12 cellular contexts compared by ENCODE assay signal in the genomic region with DNA sequence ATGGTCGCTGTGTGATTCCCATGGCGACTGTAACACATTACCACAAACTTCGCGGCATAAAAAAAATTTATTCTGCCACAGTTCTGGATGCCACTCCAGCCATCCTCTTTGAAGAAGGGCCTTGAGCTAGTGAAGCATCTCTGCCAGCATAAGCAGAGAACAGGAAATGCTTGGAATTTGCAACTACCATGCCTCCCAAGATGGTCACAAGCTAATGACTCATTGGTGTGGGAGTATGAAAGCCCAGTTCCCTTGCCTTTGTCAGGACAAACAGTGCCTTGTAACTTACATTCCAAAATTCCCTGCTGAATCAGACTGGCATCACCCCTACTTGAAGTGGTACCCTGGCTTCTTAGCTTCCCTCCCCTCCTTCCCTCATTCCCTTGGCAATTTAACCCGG.
DNase-seq lines count a peak whose midpoint lies in the region; ATAC-seq, FAIRE-seq and TF ChIP-seq lines count a peak whose summit lies in the region.
"Had no signal": no experiment of that assay in that cellular context is flagged by ENCODE, and none has a peak within 500 bp of the region (broad histone marks: within the 10 kb centered on the region; RNA-seq: fewer than 3 reads in every experiment).

No MANE protein-coding gene starts in this region.

- H3K27ac ChIP-seq in A549: peak overlapping the region in 1 of 2 experiments; percentile 50; a peak in 3 of 6 replicates
- no peak overlapping the region for H3K27ac ChIP-seq in HEK293 (ENCODE audit: extremely low read depth, low read depth, low read length)
- no peak overlapping the region for H3K27ac ChIP-seq in CD4-positive, alpha-beta T cell (ENCODE audit: low read depth, low read length)

- no peaks in the 10 kb centered on the region for H3K27me3 Mint-ChIP-seq in CD4-positive, alpha-beta T cell

- H3K9me3 ChIP-seq in A549: no peaks in the 10 kb centered on the region; the same call in 2 of the 3 replicates
- no peaks in the 10 kb centered on the region for H3K9me3 ChIP-seq in HEK293 (ENCODE audit: control insufficient read depth, insufficient read depth, low read depth, low read length)
- H3K9me3 ChIP-seq in CD4-positive, alpha-beta T cell (ENCODE audit: control insufficient read depth, low read length): no peaks in the 10 kb centered on the region

- in situ Hi-C loops in astrocyte of the cerebellum (cut with HindIII; ENCODE audit: low sequenced_read_pairs): no loop called here

- H3K4me2 ChIP-seq in A549: peak overlapping the region; percentile 15; the same call in 1 of the 3 replicates

- no peak for TF ChIP-seq CTCF in A549 (IDR thresholded peaks at IDR 0.05)
- no peak for TF ChIP-seq CTCF in HEK293 (tag by site-specific recombination; IDR thresholded peaks at IDR 0.05)
- TF ChIP-seq CTCF in astrocyte of the cerebellum (IDR thresholded peaks at IDR 0.05; ENCODE audit: low read depth, low read length, missing control alignments): no peak
- no peak for TF ChIP-seq CTCF in CD4-positive, alpha-beta T cell (IDR thresholded peaks at IDR 0.05)

- H3K36me3 ChIP-seq in HEK293 (ENCODE audit: control insufficient read depth in 2 of 2, insufficient read depth in 1 of 2, low read length in 2 of 2): no peaks in the 10 kb centered on the region
- no peaks in the 10 kb centered on the region for H3K36me3 ChIP-seq in H7 (replicated peaks; ENCODE audit: control insufficient read depth, insufficient read depth, low read length)

- H3K9me3 Mint-ChIP-seq in CD4-positive, alpha-beta T cell: no peaks in the 10 kb centered on the region

- ATAC-seq in A549: peak; percentile 83 to 89
- ATAC-seq in CD4-positive, alpha-beta T cell (ENCODE audit: poor library complexity): no peak
- ATAC-seq: stimulated activated naive CD8-positive, alpha-beta T cell treated with anti-CD3 and anti-CD28 coated beads, Interleukin-15, Interleukin-2, amounts not matched to agents 100 U/mL and 50 U/mL, for 24 hours had no signal

- H3K27me3 ChIP-seq in CD4-positive, alpha-beta T cell (ENCODE audit: control insufficient read depth, insufficient read depth, low read length): no peaks in the 10 kb centered on the region
- H3K27me3 ChIP-seq in H7 (ENCODE audit: control insufficient read depth, insufficient read depth, low read length): no peaks in the 10 kb centered on the region

- no peak for TF ChIP-seq POLR2A in A549 (IDR thresholded peaks at IDR 0.05; ENCODE audit: low read length)

- intact Hi-C loops in CD4-positive, alpha-beta T cell (cut with DNase I, micrococcal nuclease): no loop called here

- POLR2A ChIA-PET in A549 (lab: Yijun Ruan, JAX): no interaction called here
- POLR2A ChIA-PET in HEK293 (lab: Yijun Ruan, JAX): no interaction called here
- POLR2A ChIA-PET in CD4-positive, alpha-beta T cell (lab: Charles Lee): no interaction called here

- H3K27ac Mint-ChIP-seq in CD4-positive, alpha-beta T cell: no peak overlapping the region
- H3K27ac Mint-ChIP-seq: endodermal cell had no signal

- DNase-seq in A549 (ENCODE audit: low read depth in 1 of 2, low spot score in 1 of 2): peak in 1 of 2 experiments; percentile 79
- peak; percentile 44 for DNase-seq in astrocyte of the cerebellum (ENCODE audit: low read depth)
- peak; percentile 72 for DNase-seq in islet precursor cell
- DNase-seq in CD4-positive, alpha-beta T cell: no peak
- no peak for DNase-seq in H7
- no peak for DNase-seq in activated T-cell treated with anti-CD3 and anti-CD28 coated beads for 4 hours
- DNase-seq in activated CD4-positive, alpha-beta T cell treated with anti-CD3 and anti-CD28 coated beads, Interleukin-2, amount 50 U/mL, for 1 hour: no peak
- DNase-seq: activated effector memory CD4-positive, alpha-beta T cell treated with anti-CD3 and anti-CD28 coated beads, Interleukin-2, amount 50 U/mL, for 16 hours; endodermal cell; NCI-H1417; stimulated activated naive CD8-positive, alpha-beta T cell treated with anti-CD3 and anti-CD28 coated beads, Interleukin-15, Interleukin-2, amounts not matched to agents 100 U/mL and 50 U/mL, for 24 hours had no signal

- peaks cover 13% of the 10 kb centered on the region for H3K4me1 ChIP-seq in A549
- no peaks in the 10 kb centered on the region for H3K4me1 ChIP-seq in HEK293 (ENCODE audit: control insufficient read depth, insufficient read depth, low read length)

- TF ChIP-seq EP300 in A549 (IDR thresholded peaks at IDR 0.05): 0 out of 5 replicates have a peak, but pooled peaks of 1 of the 2 experiments have one; percentile 9

- 67% methylated on average over 5 of the region's 5 CpGs for WGBS in A549 (ENCODE audit: missing lambda C conversion rate)

- TF ChIP-seq RAD21 in A549 (conservative IDR thresholded peaks at IDR 0.05 in 1 of 2, IDR thresholded peaks at IDR 0.05 in 1 of 2): no peak

- no peak overlapping the region for H3K4me3 Mint-ChIP-seq in CD4-positive, alpha-beta T cell
- H3K4me3 Mint-ChIP-seq: endodermal cell had no signal

- no peak for FAIRE-seq in A549 (lab: Jason Lieb, UNC)

- H3K4me1 Mint-ChIP-seq in CD4-positive, alpha-beta T cell (ENCODE audit: low read depth): no peaks in the 10 kb centered on the region
- H3K4me1 Mint-ChIP-seq: endodermal cell had no signal

- H3K4me3 ChIP-seq in A549: no peak overlapping the region
- H3K4me3 ChIP-seq in HEK293 (ENCODE audit: low read depth, low read length): no peak overlapping the region
- H3K4me3 ChIP-seq in astrocyte of the cerebellum (ENCODE audit: low read depth, low read length): no peak overlapping the region
- no peak overlapping the region for H3K4me3 ChIP-seq in H7 (ENCODE audit: insufficient read depth, low read depth, low read length)

- CTCF ChIA-PET in A549 (lab: Yijun Ruan, JAX) (no interaction called here), HEK293 (lab: Yijun Ruan, JAX) (no interaction called here)
- CTCF ChIA-PET in CD4-positive, alpha-beta T cell (lab: Charles Lee): no interaction called here

- H3K36me3 Mint-ChIP-seq in CD4-positive, alpha-beta T cell (ENCODE audit: low read depth): no peaks in the 10 kb centered on the region

TF ChIP-seq in A549, 52 proteins besides CTCF, POLR2A, EP300 and RAD21:
- peak; percentile 35; the same call in 1 of the 2 replicates for TF ChIP-seq FOSL2 (IDR thresholded peaks at IDR 0.05)
- peak; percentile 75 for TF ChIP-seq FOSL2 (CRISPR knock-in tag; IDR thresholded peaks at IDR 0.05)
- no peak for TF ChIP-seq MAFK (IDR thresholded peaks at IDR 0.05; ENCODE audit: partially characterized antibody)
- no peak for TF ChIP-seq ESRRA (IDR thresholded peaks at IDR 0.05; ENCODE audit: borderline replicate concordance, low read length)
- TF ChIP-seq JUNB (IDR thresholded peaks at IDR 0.05): peak; percentile 39; the same call in 1 of the 2 replicates

TF ChIP-seq in HEK293, 187 proteins besides CTCF, POLR2A, EP300 and RAD21:
- no peak for TF ChIP-seq ZBTB7A (tag by site-specific recombination; IDR thresholded peaks at IDR 0.05; ENCODE audit: low read depth)
- TF ChIP-seq ZNF473 (tag by site-specific recombination; IDR thresholded peaks at IDR 0.05): no peak
- no peak for TF ChIP-seq ZNF112 (tag by site-specific recombination; IDR thresholded peaks at IDR 0.05)
- TF ChIP-seq ZNF791 (tag by site-specific recombination; IDR thresholded peaks at IDR 0.05): no peak
- TF ChIP-seq ZFHX2 (tag by site-specific recombination; conservative IDR thresholded peaks at IDR 0.05): 0 out of 2 replicates have a peak, but pooled peaks have one; percentile 14
- no peak for TF ChIP-seq ZFP37 (tag by site-specific recombination; IDR thresholded peaks at IDR 0.05)
- TF ChIP-seq, protein P1, sequence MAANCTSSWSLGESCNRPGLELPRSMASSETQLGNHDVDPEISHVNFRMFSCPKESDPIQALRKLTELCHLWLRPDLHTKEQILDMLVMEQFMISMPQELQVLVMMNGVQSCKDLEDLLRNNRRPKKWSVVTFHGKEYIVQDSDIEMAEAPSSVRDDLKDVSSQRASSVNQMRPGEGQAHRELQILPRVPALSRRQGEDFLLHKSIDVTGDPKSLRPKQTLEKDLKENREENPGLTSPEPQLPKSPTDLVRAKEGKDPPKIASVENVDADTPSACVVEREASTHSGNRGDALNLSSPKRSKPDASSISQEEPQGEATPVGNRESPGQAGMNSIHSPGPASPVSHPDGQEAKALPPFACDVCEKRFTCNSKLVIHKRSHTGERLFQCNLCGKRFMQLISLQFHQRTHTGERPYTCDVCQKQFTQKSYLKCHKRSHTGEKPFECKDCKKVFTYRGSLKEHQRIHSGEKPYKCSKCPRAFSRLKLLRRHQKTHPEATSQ (tag by site-specific recombination; IDR thresholded peaks at IDR 0.05): no peak
- peak; percentile 40 for TF ChIP-seq GLIS1 (tag by site-specific recombination; IDR thresholded peaks at IDR 0.05)

Comparison
In these comparisons a context has a peak if more than half of its experiments do, and no peak if none do; other contexts are left out.
1. DNase-seq: peak in astrocyte of the cerebellum (single experiment) and islet precursor cell (single experiment); none in CD4-positive, alpha-beta T cell (0 of 10), H7 (single experiment), activated T-cell treated with anti-CD3 and anti-CD28 coated beads for 4 hours (single experiment) and activated CD4-positive, alpha-beta T cell treated with anti-CD3 and anti-CD28 coated beads, Interleukin-2, amount 50 U/mL, for 1 hour (single experiment).